32 cellular contexts compared by ENCODE assay signal in the genomic region with DNA sequence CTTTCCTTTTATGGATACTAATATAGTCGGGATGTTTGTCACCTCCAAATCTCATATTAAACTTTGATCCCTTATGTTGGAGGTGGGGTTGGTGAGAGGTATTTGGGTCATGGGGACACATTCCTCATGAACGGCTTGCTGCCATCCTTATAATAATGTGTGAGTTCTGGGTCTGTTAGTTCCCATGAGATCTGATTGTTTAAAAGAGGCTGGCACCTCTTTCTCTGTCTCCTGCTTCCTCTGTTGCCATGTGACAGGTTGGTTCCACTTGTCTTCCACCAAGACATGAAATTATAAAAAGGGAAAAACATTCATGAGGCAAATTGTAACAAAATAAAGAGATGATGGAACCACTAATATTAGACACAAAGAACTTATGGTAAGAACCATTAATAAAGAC.
"Had no signal": no experiment of that assay in that cellular context is flagged by ENCODE, and none has a peak within 500 bp of the region (broad histone marks: within the 10 kb centered on the region; RNA-seq: fewer than 3 reads in every experiment).

No MANE protein-coding gene starts in this region.

- H3K27ac ChIP-seq: adrenal gland, ascending aorta, brain microvascular endothelial cell, esophagus muscularis mucosa, hepatocyte, sigmoid colon, testis, uterus had no signal

- DNase-seq: activated CD4-positive, alpha-beta T cell treated with anti-CD3 and anti-CD28 coated beads for 36 hours; activated CD4-positive, alpha-beta T cell treated with anti-CD3 and anti-CD28 coated beads, Interleukin-2, amount 50 U/mL, for 4 hours; activated CD8-positive, alpha-beta memory T cell treated with anti-CD3 and anti-CD28 coated beads for 24 hours; activated CD8-positive, alpha-beta memory T cell treated with anti-CD3 and anti-CD28 coated beads, Interleukin-2, amount 50 U/mL, for 48 hours; activated naive CD4-positive, alpha-beta T cell; activated T-cell treated with anti-CD3 and anti-CD28 coated beads, Interleukin-2, amount 50 U/mL, for 4 hours; adrenal gland; brain microvascular endothelial cell; central memory CD4-positive, alpha-beta T cell; effector memory CD4-positive, alpha-beta T cell; glutamatergic neuron; immature natural killer cell; left ventricle myocardium superior; midbrain; natural killer cell; retina; sigmoid colon; stimulated activated CD4-positive, alpha-beta T cell treated with anti-CD3 and anti-CD28 coated beads, Interleukin-15, amount 100 ng/mL, for 24 hours; stimulated activated CD4-positive, alpha-beta T cell treated with anti-CD3 and anti-CD28 coated beads, Interleukin-2, amount 100 ng/mL, for 48 hours; stimulated activated CD8-positive, alpha-beta memory T cell treated with anti-CD3 and anti-CD28 coated beads, Interleukin-4, amount 100 ng/mL, for 48 hours; stimulated activated naive B cell treated with anti-CD40 and anti-IgM and Interleukin-4, amounts not matched to agents 10 μg/mL and 1 μg/mL and 100 μg/mL, for 72 hours; testis; trophoblast cell; uterus had no signal

- ATAC-seq: activated CD4-positive, alpha-beta T cell treated with anti-CD3 and anti-CD28 coated beads for 36 hours; activated T-cell treated with anti-CD3 and anti-CD28 coated beads, Interleukin-2, amount 50 U/mL, for 4 hours; left ventricle myocardium superior; natural killer cell; stimulated activated naive B cell treated with anti-CD40 and anti-IgM and Interleukin-4, amounts not matched to agents 10 μg/mL and 1 μg/mL and 100 μg/mL, for 72 hours; WTC11 had no signal

- H3K79me2 ChIP-seq: hepatocyte had no signal

- H3K4me1 ChIP-seq: adrenal gland, ascending aorta, esophagus muscularis mucosa, sigmoid colon, testis, uterus had no signal

- FAIRE-seq: colon, endothelial cell of umbilical vein, TTC549 had no signal

- H3K4me2 ChIP-seq: hepatocyte, smooth muscle cell had no signal

- H2AFZ ChIP-seq: hepatocyte had no signal

- H3K4me3 ChIP-seq: adrenal gland, ascending aorta, esophagus muscularis mucosa, hepatocyte, sigmoid colon, smooth muscle cell, testis, uterus had no signal

- H3K27me3 ChIP-seq: adrenal gland, ascending aorta, brain microvascular endothelial cell, esophagus muscularis mucosa, hepatocyte, sigmoid colon, testis, uterus had no signal

- H3K36me3 ChIP-seq: adrenal gland, ascending aorta, brain microvascular endothelial cell, esophagus muscularis mucosa, sigmoid colon, uterus had no signal

- H3K9me3 ChIP-seq: adrenal gland, ascending aorta, esophagus muscularis mucosa, sigmoid colon, testis, uterus had no signal
